ENCODE assay signal across 14 cellular contexts in the genomic region with DNA sequence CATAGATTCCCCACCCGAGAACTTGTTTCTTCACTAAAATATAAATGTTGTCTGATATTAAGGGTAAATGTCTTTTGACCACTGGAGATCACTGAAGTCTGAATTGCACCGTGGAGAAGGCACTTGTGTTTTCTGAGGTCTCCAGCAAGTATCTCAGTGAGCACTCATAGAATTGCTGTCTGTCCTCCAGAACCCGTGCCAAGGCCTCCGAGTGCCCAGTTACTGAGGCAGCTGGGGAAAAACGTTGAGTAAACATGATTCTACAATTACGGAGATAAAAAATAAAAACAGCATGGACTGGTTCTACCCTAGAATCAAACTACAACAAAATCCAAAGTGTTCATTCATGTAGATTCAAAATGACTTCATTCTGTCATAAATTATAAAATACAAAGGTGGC.
DNase-seq lines count a peak whose midpoint lies in the region; ATAC-seq and TF ChIP-seq lines count a peak whose summit lies in the region.
"Had no signal": no experiment of that assay in that cellular context is flagged by ENCODE, and none has a peak within 500 bp of the region (broad histone marks: within the 10 kb centered on the region; RNA-seq: fewer than 3 reads in every experiment).

No MANE protein-coding gene starts in this region.

- H3K27ac ChIP-seq in esophagus muscularis mucosa (replicated peaks in 1 of 4) = peak overlapping the region; percentile 56 to 70 (median 63)

- peaks cover 81% of the 10 kb centered on the region for H3K36me3 Mint-ChIP-seq in stimulated activated naive CD8-positive, alpha-beta T cell treated with anti-CD3 and anti-CD28 coated beads, Interleukin-15, Interleukin-2, amounts not matched to agents 100 ng/mL and 50 ng/mL, for 24 hours (ENCODE audit: low read depth)
- peaks cover 52% of the 10 kb centered on the region for H3K36me3 Mint-ChIP-seq in osteocyte (ENCODE audit: unreplicated experiment)

- H3K27ac Mint-ChIP-seq in stimulated activated naive CD8-positive, alpha-beta T cell treated with anti-CD3 and anti-CD28 coated beads, Interleukin-15, Interleukin-2, amounts not matched to agents 100 ng/mL and 50 ng/mL, for 24 hours = peak overlapping the region; percentile 95
- H3K27ac Mint-ChIP-seq in osteocyte (ENCODE audit: unreplicated experiment) = peak overlapping the region; percentile 76
- H3K27ac Mint-ChIP-seq: T-helper 1 cell treated with Interleukin-12 subunit alpha and Interleukin-12 subunit beta and Interleukin-4 antibody, amounts not matched to agents 30 μg/mL and 1 μg/mL, for 36 hours had no signal

- TF ChIP-seq POLR2A in esophagus muscularis mucosa (IDR thresholded peaks at IDR 0.05; ENCODE audit: low read depth) = no peak

- peaks cover 41 to 55% (median 45%) of the 10 kb centered on the region in 4 donors for H3K4me1 ChIP-seq in esophagus muscularis mucosa

- TF ChIP-seq CTCF in esophagus muscularis mucosa (IDR thresholded peaks at IDR 0.05) = no peak
- no peak for TF ChIP-seq CTCF in osteocyte (IDR thresholded peaks at IDR 0.05)

- no peaks in the 10 kb centered on the region for H3K9me3 ChIP-seq in esophagus muscularis mucosa

- no peak for ATAC-seq in stimulated activated naive CD8-positive, alpha-beta T cell treated with anti-CD3 and anti-CD28 coated beads, Interleukin-15, Interleukin-2, amounts not matched to agents 100 U/mL and 50 U/mL, for 24 hours
- ATAC-seq in HG03280 (IDR thresholded peaks at IDR 0.05; ENCODE audit: unreplicated experiment) (no peak), HG02642 (IDR thresholded peaks at IDR 0.05; ENCODE audit: poor library complexity, unreplicated experiment) (no peak), HG03159 (IDR thresholded peaks at IDR 0.05; ENCODE audit: unreplicated experiment) (no peak)
- ATAC-seq: natural killer cell treated with Interleukin-12 subunit alpha and Interleukin-12 subunit beta and Interleukin-15 and Interleukin-18, amount 100 ng/mL, for 72 hours had no signal

- no peak for DNase-seq in stimulated activated naive CD8-positive, alpha-beta T cell treated with anti-CD3 and anti-CD28 coated beads, Interleukin-15, Interleukin-2, amounts not matched to agents 100 U/mL and 50 U/mL, for 24 hours
- no peak for DNase-seq in esophagus muscularis mucosa (ENCODE audit: extremely low spot score)
- no peak for DNase-seq in osteocyte (ENCODE audit: extremely low spot score, unreplicated experiment)
- DNase-seq in activated effector memory CD4-positive, alpha-beta T cell treated with anti-CD3 and anti-CD28 coated beads, Interleukin-2, amount 50 U/mL, for 16 hours = no peak
- DNase-seq: activated CD4-positive, alpha-beta T cell treated with anti-CD3 and anti-CD28 coated beads, Interleukin-2, amount 50 U/mL, for 48 hours; activated naive CD4-positive, alpha-beta T cell treated with anti-CD3 and anti-CD28 coated beads, Interleukin-2, amount 50 U/mL, for 16 hours; cortex of kidney; NCI-H2171 treated with DMSO at 0.1 percent for 48 hours had no signal

- peaks cover 13 to 81% (median 52%) of the 10 kb centered on the region in 4 donors for H3K36me3 ChIP-seq in esophagus muscularis mucosa

- peaks cover 30% of the 10 kb centered on the region for H3K4me1 Mint-ChIP-seq in stimulated activated naive CD8-positive, alpha-beta T cell treated with anti-CD3 and anti-CD28 coated beads, Interleukin-15, Interleukin-2, amounts not matched to agents 100 ng/mL and 50 ng/mL, for 24 hours (ENCODE audit: low read depth)
- H3K4me1 Mint-ChIP-seq in osteocyte (ENCODE audit: unreplicated experiment) = peaks cover 20% of the 10 kb centered on the region

- H3K27me3 ChIP-seq in esophagus muscularis mucosa = no peaks in the 10 kb centered on the region

- no peak overlapping the region for H3K4me3 Mint-ChIP-seq in stimulated activated naive CD8-positive, alpha-beta T cell treated with anti-CD3 and anti-CD28 coated beads, Interleukin-15, Interleukin-2, amounts not matched to agents 100 ng/mL and 50 ng/mL, for 24 hours
- no peak overlapping the region for H3K4me3 Mint-ChIP-seq in osteocyte (ENCODE audit: unreplicated experiment)
- H3K4me3 Mint-ChIP-seq: natural killer cell treated with Interleukin-12 subunit alpha and Interleukin-12 subunit beta and Interleukin-15 and Interleukin-18, amount 100 ng/mL, for 72 hours; T-helper 1 cell treated with Interleukin-12 subunit alpha and Interleukin-12 subunit beta and Interleukin-4 antibody, amounts not matched to agents 30 μg/mL and 1 μg/mL, for 36 hours had no signal

- H3K9me3 Mint-ChIP-seq in stimulated activated naive CD8-positive, alpha-beta T cell treated with anti-CD3 and anti-CD28 coated beads, Interleukin-15, Interleukin-2, amounts not matched to agents 100 ng/mL and 50 ng/mL, for 24 hours = no peaks in the 10 kb centered on the region
- no peaks in the 10 kb centered on the region for H3K9me3 Mint-ChIP-seq in osteocyte (ENCODE audit: unreplicated experiment)
- H3K9me3 Mint-ChIP-seq: natural killer cell treated with Interleukin-12 subunit alpha and Interleukin-12 subunit beta and Interleukin-15 and Interleukin-18, amount 100 ng/mL, for 72 hours; T-helper 1 cell treated with Interleukin-12 subunit alpha and Interleukin-12 subunit beta and Interleukin-4 antibody, amounts not matched to agents 30 μg/mL and 1 μg/mL, for 36 hours had no signal

- no peak for TF ChIP-seq EP300 in esophagus muscularis mucosa (IDR thresholded peaks at IDR 0.05)

- H3K4me3 ChIP-seq in esophagus muscularis mucosa = no peak overlapping the region

- H3K27me3 Mint-ChIP-seq in stimulated activated naive CD8-positive, alpha-beta T cell treated with anti-CD3 and anti-CD28 coated beads, Interleukin-15, Interleukin-2, amounts not matched to agents 100 ng/mL and 50 ng/mL, for 24 hours = no peaks in the 10 kb centered on the region
- no peaks in the 10 kb centered on the region for H3K27me3 Mint-ChIP-seq in osteocyte (ENCODE audit: unreplicated experiment)
- H3K27me3 Mint-ChIP-seq: natural killer cell treated with Interleukin-12 subunit alpha and Interleukin-12 subunit beta and Interleukin-15 and Interleukin-18, amount 100 ng/mL, for 72 hours had no signal

- intact Hi-C loops in esophagus muscularis mucosa (cut with DNase I) = no loop called here

- 78% methylated on average over 6 of the region's 6 CpGs for WGBS in esophagus muscularis mucosa
